15 cellular contexts compared by ENCODE assay signal in the genomic region with DNA sequence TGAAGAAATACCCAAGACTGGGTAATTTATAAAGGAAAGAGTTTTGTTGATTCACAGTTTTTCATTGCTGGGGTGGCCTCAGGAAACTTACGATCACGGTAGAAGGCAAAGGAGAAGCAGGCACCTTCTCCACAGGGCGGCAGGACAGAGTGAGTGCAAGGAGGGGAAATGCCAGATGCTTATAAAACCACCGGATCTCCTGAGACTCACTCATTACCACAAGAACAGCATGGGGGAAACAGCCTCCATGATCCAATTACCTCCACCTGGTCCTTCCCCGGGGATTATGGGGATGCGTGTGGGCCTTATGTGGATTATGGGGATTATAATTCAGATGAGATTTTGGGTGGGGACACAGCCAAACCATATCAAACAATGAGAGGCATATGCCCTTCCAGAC. TPM values are rescaled to one million over a fixed set of nuclear protein-coding genes. Genes with fewer than 3 reads are reported as not detected.
"Had no signal": no experiment of that assay in that cellular context is flagged by ENCODE, and none has a peak within 500 bp of the region (broad histone marks: within the 10 kb centered on the region; RNA-seq: fewer than 3 reads in every experiment).

No MANE protein-coding gene starts in this region.

- DNase-seq: effector memory CD4-positive, alpha-beta T cell; heart right ventricle; hypothalamus; kidney glomerular epithelial cell; naive thymus-derived CD8-positive, alpha-beta T cell; ovary; right cardiac atrium; stimulated activated CD4-positive, alpha-beta T cell treated with anti-CD3 and anti-CD28 coated beads, Interleukin-2, amount 100 ng/mL, for 48 hours; stimulated activated naive CD8-positive, alpha-beta T cell treated with anti-CD3 and anti-CD28 coated beads, Interleukin-15, Interleukin-2, amounts not matched to agents 100 U/mL and 50 U/mL, for 24 hours; tibial artery; upper lobe of left lung; uterus had no signal

- ATAC-seq: esophagus mucosa; heart right ventricle; naive thymus-derived CD8-positive, alpha-beta T cell; right cardiac atrium; stimulated activated naive CD8-positive, alpha-beta T cell treated with anti-CD3 and anti-CD28 coated beads, Interleukin-15, Interleukin-2, amounts not matched to agents 100 U/mL and 50 U/mL, for 24 hours had no signal

RNA-seq across cellular contexts. Expression of a gene that starts 18.5 kb away (rescaled TPM):
- total RNA-seq: lung microvascular endothelial cell; naive thymus-derived CD8-positive, alpha-beta T cell; progenitor cell of endocrine pancreas had no signal
